8 cellular contexts compared by ENCODE assay signal in the genomic region with DNA sequence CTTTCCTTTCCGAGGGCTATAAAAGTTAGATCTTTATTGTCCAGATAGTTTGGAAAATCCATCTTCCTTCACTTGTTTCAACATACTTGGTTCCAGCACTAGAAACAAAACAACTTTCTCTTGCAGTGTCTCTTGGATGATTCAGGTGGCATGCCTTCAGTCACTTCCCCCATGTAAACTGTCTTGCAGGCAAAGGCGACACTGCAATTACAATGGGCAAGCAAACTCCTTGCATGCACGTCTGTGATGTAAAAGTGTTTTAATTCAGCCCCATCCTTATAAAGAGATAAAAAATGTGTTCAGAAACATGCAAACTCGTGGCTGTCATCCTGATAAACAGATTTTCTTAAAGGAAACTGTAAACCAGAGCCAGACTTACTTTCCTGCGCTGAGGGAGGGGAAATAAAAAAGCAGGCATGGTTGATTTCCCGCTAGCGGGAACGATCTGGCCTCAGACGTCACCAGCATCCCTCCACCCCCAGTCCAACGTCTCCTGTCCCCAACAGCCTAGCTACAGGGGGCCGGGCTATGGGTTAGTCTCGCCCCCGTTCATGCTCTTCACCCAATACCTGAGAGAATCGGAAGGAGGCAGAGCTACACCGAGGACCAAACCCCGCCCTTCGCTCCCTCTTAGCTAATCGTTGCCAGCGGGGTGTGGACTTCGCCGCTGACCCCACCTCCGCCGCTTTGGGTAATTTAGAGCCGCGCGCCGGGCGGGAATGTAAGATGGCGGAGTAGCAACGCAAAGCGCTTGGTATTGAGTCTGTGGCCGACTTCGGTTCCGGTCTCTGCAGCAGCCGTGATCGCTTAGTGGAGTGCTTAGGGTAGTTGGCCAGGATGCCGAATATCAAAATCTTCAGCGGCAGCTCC. TPM values are rescaled to one million over a fixed set of nuclear protein-coding genes. Genes with fewer than 3 reads are reported as not detected.
DNase-seq lines count a peak whose midpoint lies in the region; ATAC-seq and TF ChIP-seq lines count a peak whose summit lies in the region.

A gene (plus strand): TSS at position 719 of the 870 bp plus-strand sequence. CDS start 119 bp downstream, at position 838.

- peak within 1 kb of the TSS; percentile 72 to 88 for H3K9ac ChIP-seq in liver (ENCODE audit: low read depth in 1 of 2, low read length in 2 of 2)

- H3K27me3 ChIP-seq in liver (ENCODE audit: control insufficient read depth in 4 of 4, insufficient read depth in 4 of 4, low read length in 3 of 4): no peaks in the 10 kb centered on the region

- H3K27ac ChIP-seq in C4-2B (peak within 1 kb of the TSS; percentile 92), liver (ENCODE audit: low read depth in 1 of 2, low read length in 2 of 2) (peak within 1 kb of the TSS; percentile 80 to 91)

- peak within 1 kb of the TSS; percentile 64 to 90 (median 70) for H3K4me3 ChIP-seq in liver (ENCODE audit: low read depth in 1 of 3, low read length in 3 of 3)

- ATAC-seq in GM19395 (IDR thresholded peaks at IDR 0.05; ENCODE audit: unreplicated experiment): peak; percentile 98
- ATAC-seq in HG03565 (IDR thresholded peaks at IDR 0.05; ENCODE audit: unreplicated experiment): peak; percentile 99

- DNase-seq in NCI-H774 (lab: John Stamatoyannopoulos, UW): peak; percentile 89
- DNase-seq in activated CD4-positive, alpha-beta T cell treated with anti-CD3 and anti-CD28 coated beads, Interleukin-2, amount 50 U/mL, for 4 hours: peak; percentile 81 to 84
- DNase-seq in dermis microvascular lymphatic vessel endothelial cell (ENCODE audit: low read depth in 2 of 2): peak; percentile 88 to 95
- peak; percentile 90 for DNase-seq in stimulated activated CD4-positive, alpha-beta T cell treated with anti-CD3 and anti-CD28 coated beads, Interleukin-4, amount 100 ng/mL, for 24 hours

- TF ChIP-seq RAD21 in liver (IDR thresholded peaks at IDR 0.05): peak; percentile 24 to 26

- H3K4me1 ChIP-seq in liver (ENCODE audit: control insufficient read depth in 4 of 4, insufficient read depth in 4 of 4, low read length in 3 of 4): peaks cover 2 to 9% (median 4%) of the 10 kb centered on the region in 4 donors

- H3K36me3 ChIP-seq in liver (ENCODE audit: control insufficient read depth in 4 of 4, insufficient read depth in 3 of 4, low read depth in 1 of 4, low read length in 3 of 4): no peaks in the 10 kb centered on the region

- TF ChIP-seq CTCF in C4-2B (conservative IDR thresholded peaks at IDR 0.05) (no peak), liver (IDR thresholded peaks at IDR 0.05; ENCODE audit: low read depth, low read length, missing input control) (peak; percentile 2)

- H3K9me3 ChIP-seq in liver (ENCODE audit: control insufficient read depth in 4 of 4, low read length in 3 of 4): peaks cover 0 to 2% (median 0%) of the 10 kb centered on the region in 4 donors

- 2% methylated on average over 38 of the region's 38 CpGs for WGBS in liver

TF ChIP-seq in liver, 16 proteins besides CTCF, POLR2A, EP300 and RAD21:
- TF ChIP-seq EGR1 (IDR thresholded peaks at IDR 0.05; ENCODE audit: low read depth in 2 of 2): peak; percentile 37 to 56
- TF ChIP-seq YY1 (IDR thresholded peaks at IDR 0.05): peak; percentile 93
- TF ChIP-seq SP1 (IDR thresholded peaks at IDR 0.05): peak; percentile 87
- peak; percentile 57 to 68 for TF ChIP-seq HNF4A (conservative IDR thresholded peaks at IDR 0.05)
- peak; percentile 18 to 57 for TF ChIP-seq RXRA (IDR thresholded peaks at IDR 0.05)
- TF ChIP-seq, protein P1, sequence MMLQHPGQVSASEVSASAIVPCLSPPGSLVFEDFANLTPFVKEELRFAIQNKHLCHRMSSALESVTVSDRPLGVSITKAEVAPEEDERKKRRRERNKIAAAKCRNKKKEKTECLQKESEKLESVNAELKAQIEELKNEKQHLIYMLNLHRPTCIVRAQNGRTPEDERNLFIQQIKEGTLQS (IDR thresholded peaks at IDR 0.05): peak; percentile 34
- peak; percentile 61 for TF ChIP-seq HNF4G (IDR thresholded peaks at IDR 0.05)
- no peak for TF ChIP-seq JUND (IDR thresholded peaks at IDR 0.05)
- TF ChIP-seq TAF1 (conservative IDR thresholded peaks at IDR 0.05): peak; percentile 31
- TF ChIP-seq NR2F2 (IDR thresholded peaks at IDR 0.05): peak; percentile 19
- no peak for TF ChIP-seq FOXA1 (IDR thresholded peaks at IDR 0.05)
- TF ChIP-seq FOXA2 (IDR thresholded peaks at IDR 0.05): no peak
- TF ChIP-seq, protein P2, sequence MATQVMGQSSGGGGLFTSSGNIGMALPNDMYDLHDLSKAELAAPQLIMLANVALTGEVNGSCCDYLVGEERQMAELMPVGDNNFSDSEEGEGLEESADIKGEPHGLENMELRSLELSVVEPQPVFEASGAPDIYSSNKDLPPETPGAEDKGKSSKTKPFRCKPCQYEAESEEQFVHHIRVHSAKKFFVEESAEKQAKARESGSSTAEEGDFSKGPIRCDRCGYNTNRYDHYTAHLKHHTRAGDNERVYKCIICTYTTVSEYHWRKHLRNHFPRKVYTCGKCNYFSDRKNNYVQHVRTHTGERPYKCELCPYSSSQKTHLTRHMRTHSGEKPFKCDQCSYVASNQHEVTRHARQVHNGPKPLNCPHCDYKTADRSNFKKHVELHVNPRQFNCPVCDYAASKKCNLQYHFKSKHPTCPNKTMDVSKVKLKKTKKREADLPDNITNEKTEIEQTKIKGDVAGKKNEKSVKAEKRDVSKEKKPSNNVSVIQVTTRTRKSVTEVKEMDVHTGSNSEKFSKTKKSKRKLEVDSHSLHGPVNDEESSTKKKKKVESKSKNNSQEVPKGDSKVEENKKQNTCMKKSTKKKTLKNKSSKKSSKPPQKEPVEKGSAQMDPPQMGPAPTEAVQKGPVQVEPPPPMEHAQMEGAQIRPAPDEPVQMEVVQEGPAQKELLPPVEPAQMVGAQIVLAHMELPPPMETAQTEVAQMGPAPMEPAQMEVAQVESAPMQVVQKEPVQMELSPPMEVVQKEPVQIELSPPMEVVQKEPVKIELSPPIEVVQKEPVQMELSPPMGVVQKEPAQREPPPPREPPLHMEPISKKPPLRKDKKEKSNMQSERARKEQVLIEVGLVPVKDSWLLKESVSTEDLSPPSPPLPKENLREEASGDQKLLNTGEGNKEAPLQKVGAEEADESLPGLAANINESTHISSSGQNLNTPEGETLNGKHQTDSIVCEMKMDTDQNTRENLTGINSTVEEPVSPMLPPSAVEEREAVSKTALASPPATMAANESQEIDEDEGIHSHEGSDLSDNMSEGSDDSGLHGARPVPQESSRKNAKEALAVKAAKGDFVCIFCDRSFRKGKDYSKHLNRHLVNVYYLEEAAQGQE (IDR thresholded peaks at IDR 0.05): peak; percentile 58
- TF ChIP-seq, protein P3, sequence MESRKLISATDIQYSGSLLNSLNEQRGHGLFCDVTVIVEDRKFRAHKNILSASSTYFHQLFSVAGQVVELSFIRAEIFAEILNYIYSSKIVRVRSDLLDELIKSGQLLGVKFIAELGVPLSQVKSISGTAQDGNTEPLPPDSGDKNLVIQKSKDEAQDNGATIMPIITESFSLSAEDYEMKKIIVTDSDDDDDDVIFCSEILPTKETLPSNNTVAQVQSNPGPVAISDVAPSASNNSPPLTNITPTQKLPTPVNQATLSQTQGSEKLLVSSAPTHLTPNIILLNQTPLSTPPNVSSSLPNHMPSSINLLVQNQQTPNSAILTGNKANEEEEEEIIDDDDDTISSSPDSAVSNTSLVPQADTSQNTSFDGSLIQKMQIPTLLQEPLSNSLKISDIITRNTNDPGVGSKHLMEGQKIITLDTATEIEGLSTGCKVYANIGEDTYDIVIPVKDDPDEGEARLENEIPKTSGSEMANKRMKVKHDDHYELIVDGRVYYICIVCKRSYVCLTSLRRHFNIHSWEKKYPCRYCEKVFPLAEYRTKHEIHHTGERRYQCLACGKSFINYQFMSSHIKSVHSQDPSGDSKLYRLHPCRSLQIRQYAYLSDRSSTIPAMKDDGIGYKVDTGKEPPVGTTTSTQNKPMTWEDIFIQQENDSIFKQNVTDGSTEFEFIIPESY (IDR thresholded peaks at IDR 0.05): no peak
- no peak for TF ChIP-seq GABPA (IDR thresholded peaks at IDR 0.05 in 1 of 2, conservative IDR thresholded peaks at IDR 0.05 in 1 of 2)
- TF ChIP-seq, protein P4, sequence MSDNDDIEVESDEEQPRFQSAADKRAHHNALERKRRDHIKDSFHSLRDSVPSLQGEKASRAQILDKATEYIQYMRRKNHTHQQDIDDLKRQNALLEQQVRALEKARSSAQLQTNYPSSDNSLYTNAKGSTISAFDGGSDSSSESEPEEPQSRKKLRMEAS (IDR thresholded peaks at IDR 0.05): no peak

RNA-seq across cellular contexts. Expression of the gene that starts here (rescaled TPM):
- total RNA-seq in dermis microvascular lymphatic vessel endothelial cell (21.1 and 23.0 TPM in 2 replicates), liver (10 to 100 TPM; 24.1 to 28.1 TPM)
- polyA plus RNA-seq in liver: 10 to 100 TPM; 13.3 to 32.2 TPM

Comparison
In these comparisons a context has a peak if more than half of its experiments do, and no peak if none do; other contexts are left out.
1. Peak in every context shown above with its lines: DNase-seq, ATAC-seq, H3K4me3 ChIP-seq and H3K27ac ChIP-seq.